Comparison of ENCODE assay signal across 20 cellular contexts in the genomic region with DNA sequence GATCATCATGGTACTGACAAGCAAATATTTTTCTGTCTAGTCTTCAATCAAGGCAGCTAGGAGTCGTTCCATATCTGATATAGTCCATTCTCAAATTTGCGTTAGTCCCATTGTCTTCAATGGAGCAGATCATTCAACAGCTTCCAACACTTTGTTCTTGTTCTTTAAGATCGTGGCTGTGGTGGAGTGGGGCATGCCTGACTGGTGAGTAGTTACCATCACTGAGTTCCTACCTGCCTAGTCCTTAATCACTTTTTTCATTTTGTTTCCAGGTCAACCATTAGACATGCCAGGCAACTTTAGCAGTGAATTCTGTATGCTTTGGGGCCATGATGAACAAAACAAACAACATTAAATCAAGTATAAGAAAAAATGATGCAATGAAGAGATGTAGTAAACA.
"Had no signal": no experiment of that assay in that cellular context is flagged by ENCODE, and none has a peak within 500 bp of the region (broad histone marks: within the 10 kb centered on the region; RNA-seq: fewer than 3 reads in every experiment).

No MANE protein-coding gene starts in this region.

- H3K27ac Mint-ChIP-seq: IgD-negative memory B cell had no signal

- H3K4me3 Mint-ChIP-seq: IgD-negative memory B cell had no signal

- ATAC-seq: K562 had no signal

- H3K36me3 Mint-ChIP-seq: IgD-negative memory B cell had no signal

- H3K36me3 ChIP-seq: SJSA1 had no signal

- H3K4me1 Mint-ChIP-seq: IgD-negative memory B cell had no signal

- H3K4me3 ChIP-seq: K562, SJSA1, SK-N-MC had no signal

- FAIRE-seq: HTR-8/SVneo, K562, RCC 7860 had no signal

- H3K27me3 ChIP-seq: SJSA1 had no signal

- H3K27me3 Mint-ChIP-seq: IgD-negative memory B cell had no signal

- DNase-seq: Kasumi-1, MM.1S, NCI-H1092 treated with DMSO at 0.1 percent for 48 hours, NCI-H1436, NCI-H187, NCI-H2029, NCI-H2081 treated with DMSO at 0.1 percent for 48 hours, NCI-H2227 treated with DMSO at 0.1 percent for 48 hours, NCI-H524 treated with DMSO at 0.1 percent for 48 hours, NCI-H69, NCI-H774, Right ventricle myocardium superior, RPMI8226, SIG-M5 had no signal
